ENCODE assay signal across 18 cellular contexts in genomic region chr13:32828711-32829110, GRCh38.
DNase-seq lines count a peak whose midpoint lies in the region; ATAC-seq, FAIRE-seq and TF ChIP-seq lines count a peak whose summit lies in the region.
"Had no signal": no experiment of that assay in that cellular context is flagged by ENCODE, and none has a peak within 500 bp of the region (broad histone marks: within the 10 kb centered on the region; RNA-seq: fewer than 3 reads in every experiment).

No MANE protein-coding gene starts in this region.

- intact Hi-C loops in Panc1 (cut with micrococcal nuclease; ENCODE audit: unreplicated experiment), result no loop called here

- no peak overlapping the region for H2BK15ac ChIP-seq in H9 (ENCODE audit: low read depth, low read length)

- H2AFZ ChIP-seq in H9 (ENCODE audit: low read length) (no peak overlapping the region), keratinocyte (ENCODE audit: control insufficient read depth, low read length) (no peak overlapping the region), trophoblast cell (ENCODE audit: insufficient read depth, low read length, poor library complexity) (peak overlapping the region; percentile 17)

- no peaks in the 10 kb centered on the region for H3K79me2 ChIP-seq in H9 (ENCODE audit: insufficient read depth, low read length)
- no peaks in the 10 kb centered on the region for H3K79me2 ChIP-seq in keratinocyte (ENCODE audit: control insufficient read depth, insufficient read depth, low read length)
- no peaks in the 10 kb centered on the region for H3K79me2 ChIP-seq in trophoblast cell (ENCODE audit: control insufficient read depth, insufficient read depth, low read length, poor library complexity)

- no peak overlapping the region for H4K5ac ChIP-seq in H9 (ENCODE audit: insufficient read length, low read depth, low read length)

- no peak overlapping the region for H3K56ac ChIP-seq in H9 (ENCODE audit: insufficient read length, low read depth, low read length)

- in situ Hi-C loops in Panc1 (cut with HindIII; ENCODE audit: low pct_unique_long_range_greater_than_20kb, low sequenced_read_pairs), result no loop called here

- no peaks in the 10 kb centered on the region for H4K20me1 ChIP-seq in H9 (ENCODE audit: control insufficient read depth, insufficient read depth, insufficient read length)
- no peaks in the 10 kb centered on the region for H4K20me1 ChIP-seq in keratinocyte (ENCODE audit: control insufficient read depth, extremely low read depth, insufficient read depth, low read length)

- no peak overlapping the region for H3K18ac ChIP-seq in H9 (ENCODE audit: insufficient read length, low read depth, low read length)
- peak overlapping the region; percentile 54 for H3K18ac ChIP-seq in trophoblast cell (ENCODE audit: low read length)

- no TSS peak for BruUV-seq in Panc1 (replicated peaks; lab: Mats Ljungman, UMichigan)

- no peak overlapping the region for H3K4me3 Mint-ChIP-seq in H9

- H2AK5ac ChIP-seq in H9 (ENCODE audit: insufficient read length, low read length), result no peak overlapping the region
- H2AK5ac ChIP-seq in trophoblast cell (ENCODE audit: low read length), result peak overlapping the region; percentile 92

- H3K36me3 Mint-ChIP-seq in H9 (ENCODE audit: insufficient read depth in 1 of 3, low read depth in 3 of 3), result peaks cover 0 to 2% (median 2%) of the 10 kb centered on the region in 3 experiments; a peak in 3 of 7 replicates

- no peak overlapping the region for H2BK120ac ChIP-seq in H9 (ENCODE audit: low read depth, low read length, poor library complexity, severe bottlenecking)
- peak overlapping the region; percentile 67 for H2BK120ac ChIP-seq in trophoblast cell (ENCODE audit: insufficient read depth, low read length, poor library complexity)

- peaks cover 24% of the 10 kb centered on the region in 2 experiments for H3K4me1 Mint-ChIP-seq in H9

- no peak overlapping the region for H3K4me2 ChIP-seq in H9 (ENCODE audit: insufficient read depth, insufficient read length, low read length)
- H3K4me2 ChIP-seq in keratinocyte (ENCODE audit: control insufficient read depth, extremely low read depth, insufficient read depth, low read depth, low read length), result no peak overlapping the region
- H3K4me2 ChIP-seq in trophoblast cell (ENCODE audit: low read length), result no peak overlapping the region

- H3K9me1 ChIP-seq in keratinocyte (ENCODE audit: control insufficient read depth, extremely low read depth, insufficient read depth, low read length), result no peaks in the 10 kb centered on the region

- H2BK12ac ChIP-seq in H9 (ENCODE audit: insufficient read length, low read depth, low read length) (no peak overlapping the region), trophoblast cell (ENCODE audit: low read length) (peak overlapping the region; percentile 95)

- TF ChIP-seq CTCF in H9 (conservative IDR thresholded peaks at IDR 0.05), result no peak
- TF ChIP-seq CTCF in Panc1 (IDR thresholded peaks at IDR 0.05), result no peak
- TF ChIP-seq CTCF in keratinocyte (optimal IDR thresholded peaks at IDR 0.05 in 1 of 3, IDR thresholded peaks at IDR 0.05 in 1 of 3, conservative IDR thresholded peaks at IDR 0.05 in 1 of 3; ENCODE audit: extremely low read depth in 1 of 3, insufficient read depth in 2 of 3, low read length in 3 of 3), result no peak

- H3K27ac Mint-ChIP-seq in H9, result no peak overlapping the region

- H3K4ac ChIP-seq in H9 (ENCODE audit: low read depth, low read length) (no peak overlapping the region), trophoblast cell (ENCODE audit: low read depth, low read length) (peak overlapping the region; percentile 6)

- no peaks in the 10 kb centered on the region for H3K23me2 ChIP-seq in H9 (ENCODE audit: insufficient read length, low read depth, low read length, poor library complexity, severe bottlenecking)

- POLR2A ChIA-PET in Panc1 (lab: Charles Lee), result no interaction called here

- H2BK20ac ChIP-seq in H9 (ENCODE audit: low read depth, low read length, poor library complexity, severe bottlenecking), result no peak overlapping the region

- H3K79me1 ChIP-seq in H9 (ENCODE audit: insufficient read depth, low read depth, low read length, poor library complexity, severe bottlenecking), result no peaks in the 10 kb centered on the region
- peaks cover 27% of the 10 kb centered on the region for H3K79me1 ChIP-seq in trophoblast cell (ENCODE audit: low read length)

- H4K91ac ChIP-seq in H9 (ENCODE audit: insufficient read length, low read depth, low read length) (no peak overlapping the region), trophoblast cell (ENCODE audit: low read depth, low read length) (peak overlapping the region; percentile 88)

- no peak overlapping the region for H3K14ac ChIP-seq in H9 (ENCODE audit: insufficient read depth, low read length)
- H3K14ac ChIP-seq in trophoblast cell (ENCODE audit: low read length), result peak overlapping the region; percentile 79

- no peak overlapping the region for H3K27ac ChIP-seq in H9 (ENCODE audit: insufficient read length, low read depth, low read length)
- H3K27ac ChIP-seq in Panc1 (ENCODE audit: low read length), result peak overlapping the region; percentile 56; the same call in 1 of the 2 replicates
- H3K27ac ChIP-seq in keratinocyte (ENCODE audit: control insufficient read depth, insufficient read depth, low read length), result peak overlapping the region; percentile 70
- H3K27ac ChIP-seq in trophoblast cell (ENCODE audit: low read depth, low read length), result peak overlapping the region; percentile 77

- no peak for FAIRE-seq in keratinocyte (lab: Jason Lieb, UNC)
- FAIRE-seq: A204.1 had no signal

- ATAC-seq in Panc1, result no peak

- H3K9me3 Mint-ChIP-seq in H9, result peaks cover 4% of the 10 kb centered on the region in 2 experiments; a peak in 4 of 5 replicates

- H3K23ac ChIP-seq in H9 (ENCODE audit: insufficient read length, low read depth, low read length) (no peak overlapping the region), trophoblast cell (ENCODE audit: low read length) (no peak overlapping the region)

- H3K4me1 ChIP-seq in H9 (ENCODE audit: insufficient read depth, low read length), result peaks cover 4% of the 10 kb centered on the region; the same call in 1 of the 2 replicates
- peaks cover 21% of the 10 kb centered on the region for H3K4me1 ChIP-seq in Panc1 (ENCODE audit: control insufficient read depth, insufficient read depth, low read length)
- peaks cover 33% of the 10 kb centered on the region for H3K4me1 ChIP-seq in keratinocyte (ENCODE audit: control insufficient read depth, extremely low read depth, insufficient read depth, low read length)
- peaks cover 21 to 31% of the 10 kb centered on the region in 2 experiments for H3K4me1 ChIP-seq in trophoblast cell (ENCODE audit: control insufficient read depth in 1 of 2, insufficient read depth in 2 of 2, low read length in 2 of 2)
- H3K4me1 ChIP-seq: BE2C had no signal

- H3K9me3 ChIP-seq in H9 (ENCODE audit: control insufficient read depth, low read depth, low read length), result no peaks in the 10 kb centered on the region
- H3K9me3 ChIP-seq in Panc1 (ENCODE audit: control insufficient read depth, insufficient read depth, low read depth, low read length), result peaks cover 4% of the 10 kb centered on the region; the same call in 1 of the 2 replicates
- no peaks in the 10 kb centered on the region for H3K9me3 ChIP-seq in keratinocyte (ENCODE audit: control insufficient read depth, low read depth, low read length)
- H3K9me3 ChIP-seq in trophoblast cell (ENCODE audit: insufficient read depth, low read depth, low read length), result no peaks in the 10 kb centered on the region
- H3K9me3 ChIP-seq: BE2C had no signal

- H3K27me3 ChIP-seq in H9 (ENCODE audit: insufficient read depth, low read length) (no peaks in the 10 kb centered on the region), Panc1 (ENCODE audit: control insufficient read depth, insufficient read depth, low read length) (no peaks in the 10 kb centered on the region), keratinocyte (ENCODE audit: control insufficient read depth, extremely low read depth, insufficient read depth, low read length) (no peaks in the 10 kb centered on the region), trophoblast cell (ENCODE audit: insufficient read depth, low read length) (no peaks in the 10 kb centered on the region)
- H3K27me3 ChIP-seq: BE2C had no signal

- no peaks in the 10 kb centered on the region for H3K36me3 ChIP-seq in Panc1 (ENCODE audit: control insufficient read depth, insufficient read depth, low read length)
- H3K36me3 ChIP-seq in keratinocyte (ENCODE audit: control insufficient read depth in 2 of 2, extremely low read depth in 1 of 2, insufficient read depth in 2 of 2, low read length in 2 of 2), result no peaks in the 10 kb centered on the region
- no peaks in the 10 kb centered on the region for H3K36me3 ChIP-seq in trophoblast cell (ENCODE audit: control insufficient read depth in 1 of 2, insufficient read depth in 2 of 2, low read length in 2 of 2)
- H3K36me3 ChIP-seq: BE2C had no signal

- no CpG with 5 or more reads among the region's 6 CpGs for WGBS in H9 (ENCODE audit: extremely low coverage, insufficient read length, low lambda C conversion rate)
- no CpG with 5 or more reads among the region's 6 CpGs for WGBS in trophoblast cell (ENCODE audit: extremely low coverage, insufficient coverage, insufficient read length)

- H3K27me3 Mint-ChIP-seq in H9 (ENCODE audit: low read depth), result no peaks in the 10 kb centered on the region

- H3K4me3 ChIP-seq in Panc1 (ENCODE audit: low read depth in 2 of 2, low read length in 2 of 2), result no peak overlapping the region
- H3K4me3 ChIP-seq in keratinocyte (ENCODE audit: control insufficient read depth in 2 of 3, extremely low read depth in 1 of 3, insufficient read depth in 2 of 3, low read depth in 1 of 3, low read length in 3 of 3), result no peak overlapping the region
- no peak overlapping the region for H3K4me3 ChIP-seq in trophoblast cell (ENCODE audit: low read depth, low read length)

- H3K9ac ChIP-seq in H9 (ENCODE audit: extremely low read depth, insufficient read length, low read length), result no peak overlapping the region
- no peak overlapping the region for H3K9ac ChIP-seq in keratinocyte (ENCODE audit: control insufficient read depth, extremely low read depth, insufficient read depth, low read length)
- H3K9ac ChIP-seq in trophoblast cell (ENCODE audit: low read length), result no peak overlapping the region

- peak overlapping the region; percentile 40 for H4K12ac ChIP-seq in trophoblast cell (ENCODE audit: low read depth, low read length)

- H3T11ph ChIP-seq in H9 (ENCODE audit: low read length), result no peak overlapping the region

- DNase-seq in H9, result no peak
- DNase-seq in Panc1 (ENCODE audit: low read depth, low spot score), result no peak
- no peak for DNase-seq in keratinocyte (ENCODE audit: low read depth, low spot score)
- no peak for DNase-seq in trophoblast cell
- DNase-seq in activated T-cell treated with anti-CD3 and anti-CD28 coated beads, Interleukin-2, amount 50 U/mL, for 1 hour, result no peak
- no peak for DNase-seq in putamen (ENCODE audit: low spot score)
- DNase-seq in AG08396 (ENCODE audit: low spot score), result no peak
- DNase-seq in DMS79 (lab: John Stamatoyannopoulos, UW), result no peak
- DNase-seq: BE2C, DND-41, KG1, NCI-H1105, NCI-H2081, NCI-H2171, NCI-H524 treated with DMSO at 0.1 percent for 48 hours, NCI-H82, SHP77 had no signal

- H4K8ac ChIP-seq in H9 (replicated peaks; ENCODE audit: insufficient read length, low read depth, low read length), result peak overlapping the region; percentile 43
- H4K8ac ChIP-seq in trophoblast cell (ENCODE audit: low read depth, low read length), result peak overlapping the region; percentile 46

- H2BK5ac ChIP-seq in H9 (ENCODE audit: insufficient read length, low read length), result no peak overlapping the region
- peak overlapping the region; percentile 58 for H2BK5ac ChIP-seq in trophoblast cell (ENCODE audit: low read depth, low read length, poor library complexity)

- dilution Hi-C loops in keratinocyte (cut with MboI; ENCODE audit: extremely low pct_ligation_motif_present, low sequenced_read_pairs), result no loop called here

- CTCF ChIA-PET in Panc1 (lab: Charles Lee), result no interaction called here
